In the genomic region with DNA sequence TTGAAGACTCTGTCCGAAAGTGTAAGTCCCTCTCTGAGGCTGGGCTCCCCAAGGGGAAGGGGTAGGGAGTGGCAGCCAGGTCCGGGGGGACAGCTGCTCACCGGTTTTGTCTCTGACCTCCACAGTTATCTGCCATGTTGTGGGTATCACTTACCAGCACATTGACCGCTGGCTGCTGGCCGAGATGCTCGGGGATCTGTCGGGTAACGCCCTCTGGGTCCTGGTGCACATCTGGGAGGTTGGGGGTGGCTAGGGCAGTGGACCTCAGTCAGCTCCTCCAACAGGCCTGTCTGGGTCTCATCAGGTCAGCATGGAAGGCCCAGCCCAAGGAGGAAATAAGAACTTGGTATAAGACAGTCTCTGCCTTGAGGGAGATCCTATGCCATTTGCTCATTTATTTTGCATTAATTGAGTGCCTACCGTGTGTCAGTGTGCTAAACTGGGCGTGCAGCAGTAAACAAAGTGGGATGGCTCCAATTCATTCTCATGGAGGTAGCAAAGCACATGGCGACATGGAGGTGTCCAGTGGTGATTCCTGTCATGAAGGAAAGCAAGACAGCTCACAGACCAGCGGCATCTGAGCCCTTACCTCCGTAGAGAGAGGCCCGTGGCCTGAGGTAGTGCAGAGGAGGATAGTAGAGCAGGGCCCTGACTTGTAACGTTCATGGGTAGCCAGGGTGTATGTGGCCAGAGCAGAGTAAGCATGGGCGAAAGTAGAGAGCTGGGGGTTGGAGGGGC, we compare ENCODE assay signal across 27 cellular contexts. TPM values are rescaled to one million over a fixed set of nuclear protein-coding genes. Genes with fewer than 3 reads are reported as not detected.
DNase-seq lines count a peak whose midpoint lies in the region; ATAC-seq, FAIRE-seq and TF ChIP-seq lines count a peak whose summit lies in the region.
"Had no signal": no experiment of that assay in that cellular context is flagged by ENCODE, and none has a peak within 500 bp of the region (broad histone marks: within the 10 kb centered on the region; RNA-seq: fewer than 3 reads in every experiment).

No MANE protein-coding gene starts in this region.

- no peak overlapping the region for H3K4me3 Mint-ChIP-seq in stimulated activated naive B cell treated with anti-CD40 and anti-IgM and Interleukin-4, amounts not matched to agents 10 μg/mL and 1 μg/mL and 100 μg/mL, for 72 hours
- H3K4me3 Mint-ChIP-seq: dendritic cell treated with granulocyte-macrophage colony-stimulating factor and Interleukin-4, amounts not matched to agents 40 ng/mL and 50 ng/mL, for 4 days had no signal

- H3K27me3 Mint-ChIP-seq in stimulated activated naive B cell treated with anti-CD40 and anti-IgM and Interleukin-4, amounts not matched to agents 10 μg/mL and 1 μg/mL and 100 μg/mL, for 72 hours = no peaks in the 10 kb centered on the region
- H3K27me3 Mint-ChIP-seq: dendritic cell treated with granulocyte-macrophage colony-stimulating factor and Interleukin-4, amounts not matched to agents 40 ng/mL and 50 ng/mL, for 4 days had no signal

- ATAC-seq in right cardiac atrium (no peak), Right ventricle myocardium inferior (no peak), RWPE2 (ENCODE audit: low read depth) (no peak)
- no peak for ATAC-seq in stimulated activated naive B cell treated with anti-CD40 and anti-IgM and Interleukin-4, amounts not matched to agents 10 μg/mL and 1 μg/mL and 100 μg/mL, for 72 hours (replicated peaks)
- ATAC-seq: activated CD4-positive, CD25-positive, alpha-beta regulatory T cell treated with anti-CD3 and anti-CD28 coated beads, Interleukin-2, amount 50 U/mL, for 24 hours; SK-N-SH treated with all-trans-retinoic acid at 6 μM for 48 hours had no signal

- H3K9me3 ChIP-seq in right cardiac atrium (ENCODE audit: control insufficient read depth, low read length) (no peaks in the 10 kb centered on the region), RWPE2 (ENCODE audit: severe bottlenecking) (no peaks in the 10 kb centered on the region)
- H3K9me3 ChIP-seq: BLaER1, Peyer's patch, thoracic aorta had no signal

- DNase-seq in right cardiac atrium = peak in 2 of 3 donors; percentile 30 to 46
- DNase-seq in Right ventricle myocardium inferior (ENCODE audit: missing footprints) = no peak
- DNase-seq in RWPE2 (ENCODE audit: low spot score) = no peak
- no peak for DNase-seq in epithelial cell of prostate (ENCODE audit: low read depth, low spot score)
- DNase-seq in stimulated activated naive B cell treated with anti-CD40 and anti-IgM and Interleukin-4, amounts not matched to agents 10 μg/mL and 1 μg/mL and 100 μg/mL, for 72 hours = no peak
- DNase-seq in urothelium cell line (ENCODE audit: low spot score) = no peak
- DNase-seq in stimulated activated CD4-positive, alpha-beta T cell treated with anti-CD3 and anti-CD28 coated beads, Interleukin-15, amount 100 ng/mL, for 24 hours = no peak
- no peak for DNase-seq in iPS-NIHi7 (ENCODE audit: extremely low spot score)
- DNase-seq: activated naive CD4-positive, alpha-beta T cell treated with anti-CD3 and anti-CD28 coated beads, Interleukin-2, amount 50 U/mL, for 16 hours; anterior cingulate cortex; head of caudate nucleus; NCI-H2171 treated with DMSO at 0.1 percent for 48 hours; NK-92 treated with Interleukin-12 subunit alpha and Interleukin-12 subunit beta, amount 100 ng/mL, for 24 hours; occipital lobe; Peyer's patch; stimulated activated CD4-positive, alpha-beta T cell treated with anti-CD3 and anti-CD28 coated beads, Interleukin-2, amount 100 ng/mL, for 24 hours; stimulated activated naive CD4-positive, alpha-beta T cell; T1000 had no signal

- WGBS in right cardiac atrium = 90% methylated on average over 16 of the region's 16 CpGs

- intact Hi-C loops in right cardiac atrium (cut with DNase I) (loop anchor here in 2 of 4 donors (5.0 to 10.0 kb wide), 3 partner anchors 88 to 230 kb away; a partner anchor contains a TSS), Right ventricle myocardium inferior (cut with DNase I) (loop anchor here (5.0 kb wide), 1 partner anchor 300 kb away; a partner anchor contains a TSS)

- peaks cover 73% of the 10 kb centered on the region for H3K36me3 ChIP-seq in RWPE2 (ENCODE audit: low read depth)

- peaks cover 21 to 42% of the 10 kb centered on the region in 2 donors for H3K4me1 Mint-ChIP-seq in stimulated activated naive B cell treated with anti-CD40 and anti-IgM and Interleukin-4, amounts not matched to agents 10 μg/mL and 1 μg/mL and 100 μg/mL, for 72 hours

- H3K4me1 ChIP-seq in right cardiac atrium (ENCODE audit: control insufficient read depth, insufficient read depth, low read length) (no peaks in the 10 kb centered on the region), RWPE2 (ENCODE audit: insufficient read depth, poor library complexity, severe bottlenecking) (peaks cover 36% of the 10 kb centered on the region)

- H3K4me3 ChIP-seq in right cardiac atrium (ENCODE audit: low read length) (no peak overlapping the region), RWPE2 (ENCODE audit: severe bottlenecking) (no peak overlapping the region)
- H3K4me3 ChIP-seq: BLaER1, cardiac muscle cell, Peyer's patch, skin epidermis, thoracic aorta had no signal

- H3K27ac ChIP-seq in right cardiac atrium (ENCODE audit: low read length) = no peak overlapping the region
- peak overlapping the region; percentile 65 for H3K27ac ChIP-seq in RWPE2 (ENCODE audit: poor library complexity, severe bottlenecking)
- H3K27ac ChIP-seq in epithelial cell of prostate = peak overlapping the region; percentile 70
- H3K27ac ChIP-seq: BLaER1, cardiac muscle cell, Peyer's patch, skin epidermis, thoracic aorta had no signal

- no peak for TF ChIP-seq CTCF in RWPE2 (IDR thresholded peaks at IDR 0.05; ENCODE audit: poor library complexity, severe bottlenecking)

- no peak for FAIRE-seq in urothelium cell line (lab: Jason Lieb, UNC)
- FAIRE-seq: H54 had no signal

- H3K27me3 ChIP-seq in right cardiac atrium (ENCODE audit: control insufficient read depth, insufficient read depth) = no peaks in the 10 kb centered on the region
- no peaks in the 10 kb centered on the region for H3K27me3 ChIP-seq in RWPE2 (ENCODE audit: insufficient read depth, poor library complexity, severe bottlenecking)
- H3K27me3 ChIP-seq: BLaER1, cardiac muscle cell, Peyer's patch had no signal

- peak overlapping the region; percentile 16 for H3K27ac Mint-ChIP-seq in stimulated activated naive B cell treated with anti-CD40 and anti-IgM and Interleukin-4, amounts not matched to agents 10 μg/mL and 1 μg/mL and 100 μg/mL, for 72 hours
- H3K27ac Mint-ChIP-seq: dendritic cell treated with granulocyte-macrophage colony-stimulating factor and Interleukin-4, amounts not matched to agents 40 ng/mL and 50 ng/mL, for 4 days had no signal

- peaks cover 45 to 66% of the 10 kb centered on the region in 2 donors for H3K36me3 Mint-ChIP-seq in stimulated activated naive B cell treated with anti-CD40 and anti-IgM and Interleukin-4, amounts not matched to agents 10 μg/mL and 1 μg/mL and 100 μg/mL, for 72 hours

- peaks cover 0 to 3% of the 10 kb centered on the region in 2 donors for H3K9me3 Mint-ChIP-seq in stimulated activated naive B cell treated with anti-CD40 and anti-IgM and Interleukin-4, amounts not matched to agents 10 μg/mL and 1 μg/mL and 100 μg/mL, for 72 hours
- H3K9me3 Mint-ChIP-seq: dendritic cell treated with granulocyte-macrophage colony-stimulating factor and Interleukin-4, amounts not matched to agents 40 ng/mL and 50 ng/mL, for 4 days had no signal

RNA-seq across cellular contexts. Expression of a gene that starts 13.7 kb away (rescaled TPM):
- total RNA-seq in right cardiac atrium (100 to 1,000 TPM; 477 to 576 (median 534) TPM), Right ventricle myocardium inferior (660 TPM)
- polyA plus RNA-seq in right cardiac atrium = 829 TPM

RNA-seq across cellular contexts. Expression of a gene that starts 14.8 kb away (rescaled TPM):
- total RNA-seq in right cardiac atrium = 100 to 1,000 TPM; 116 to 226 (median 122) TPM
- polyA plus RNA-seq in right cardiac atrium = 87.4 TPM
- 145 TPM for total RNA-seq in Right ventricle myocardium inferior

RNA-seq across cellular contexts. Expression of a gene that starts 14.9 kb away (rescaled TPM):
- total RNA-seq in right cardiac atrium (1 to 10 TPM; 1.0 to 4.4 (median 3.0) TPM), Right ventricle myocardium inferior (3.1 TPM)
- 0.88 TPM for polyA plus RNA-seq in right cardiac atrium
- total RNA-seq: lung microvascular endothelial cell had no signal

Comparison
In these comparisons a context has a peak if more than half of its experiments do, and no peak if none do; other contexts are left out.
1. DNase-seq: peak in right cardiac atrium (2 of 3); none in Right ventricle myocardium inferior (single experiment), RWPE2 (single experiment), epithelial cell of prostate (single experiment), stimulated activated naive B cell treated with anti-CD40 and anti-IgM and Interleukin-4, amounts not matched to agents 10 μg/mL and 1 μg/mL and 100 μg/mL, for 72 hours (single experiment), urothelium cell line (single experiment), stimulated activated CD4-positive, alpha-beta T cell treated with anti-CD3 and anti-CD28 coated beads, Interleukin-15, amount 100 ng/mL, for 24 hours (single experiment) and iPS-NIHi7 (single experiment).